ENCODE assay signal across 12 cellular contexts in the genomic region with DNA sequence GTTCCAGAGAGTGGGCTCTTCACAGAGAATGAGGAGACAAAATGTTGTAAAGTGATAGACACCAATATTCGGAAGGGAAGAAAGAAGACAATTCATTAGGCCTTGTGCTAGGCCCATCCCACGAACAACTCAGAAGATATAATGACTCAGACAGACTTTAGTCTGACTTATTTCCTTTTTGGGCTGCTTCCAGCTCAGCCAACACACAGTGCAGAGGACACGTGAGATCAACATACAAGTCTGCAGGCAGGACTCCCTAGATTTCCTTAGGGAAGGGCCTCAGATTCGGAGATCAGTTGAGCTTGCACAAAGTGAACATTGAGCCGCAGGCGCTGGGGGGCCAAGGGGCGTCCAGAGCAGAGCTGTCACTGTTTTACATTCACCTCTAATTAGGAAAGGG.
DNase-seq lines count a peak whose midpoint lies in the region; ATAC-seq and TF ChIP-seq lines count a peak whose summit lies in the region.
"Had no signal": no experiment of that assay in that cellular context is flagged by ENCODE, and none has a peak within 500 bp of the region (broad histone marks: within the 10 kb centered on the region; RNA-seq: fewer than 3 reads in every experiment).

No MANE protein-coding gene starts in this region.

- H3K36me3 ChIP-seq in left ventricle myocardium inferior, result no peaks in the 10 kb centered on the region

- peaks cover 3% of the 10 kb centered on the region for H3K27me3 ChIP-seq in left ventricle myocardium inferior (ENCODE audit: low read depth)

- H3K4me1 Mint-ChIP-seq in activated T-cell treated with anti-CD3 and anti-CD28 coated beads, Interleukin-2, amount 50 U/mL, for 24 hours (ENCODE audit: low read depth), result no peaks in the 10 kb centered on the region
- H3K4me1 Mint-ChIP-seq: CD4-positive, CD25-positive, alpha-beta regulatory T cell; T-helper 17 cell had no signal

- no peaks in the 10 kb centered on the region for H3K9me3 ChIP-seq in left ventricle myocardium inferior (replicated peaks)

- no peak overlapping the region for H3K4me3 Mint-ChIP-seq in activated T-cell treated with anti-CD3 and anti-CD28 coated beads, Interleukin-2, amount 50 U/mL, for 24 hours
- H3K4me3 Mint-ChIP-seq: activated T-helper 1 cell treated with anti-CD3 and anti-CD28 coated beads, Interleukin-12 subunit alpha, Interleukin-12 subunit beta, Interleukin-2, Interleukin-4 antibody, amounts not matched to agents 30 ng/mL and 10 ng/mL and 1 ng/mL, durations not matched to agents 14 hours and 24 hours and 36 hours; CD4-positive, CD25-positive, alpha-beta regulatory T cell; T-helper 17 cell had no signal

- no peak overlapping the region for H3K27ac ChIP-seq in left ventricle myocardium inferior (replicated peaks)

- DNase-seq in left cardiac atrium (peak; percentile 37), left ventricle myocardium inferior (no peak), amniotic epithelial cell (ENCODE audit: low read depth) (peak; percentile 91), iPS-NIHi11 (ENCODE audit: low spot score) (peak; percentile 19), T-helper 1 cell (no peak), activated gamma-delta T cell treated with Interleukin-2 at 50 U/mL for 16 hours (no peak)
- DNase-seq in activated T-cell treated with anti-CD3 and anti-CD28 coated beads, Interleukin-2, amount 50 U/mL, for 24 hours, result no peak
- DNase-seq: CD4-positive, CD25-positive, alpha-beta regulatory T cell; stimulated activated naive CD4-positive, alpha-beta T cell; T-helper 17 cell had no signal

- no peak overlapping the region for H3K4me3 ChIP-seq in left ventricle myocardium inferior

- ATAC-seq in left cardiac atrium (peak in 1 of 2 donors; percentile 91), HG03521 (IDR thresholded peaks at IDR 0.05; ENCODE audit: unreplicated experiment) (no peak)
- ATAC-seq: T-helper 17 cell had no signal

- H3K4me1 ChIP-seq in left ventricle myocardium inferior, result peaks cover 8% of the 10 kb centered on the region

- TF ChIP-seq CTCF in left ventricle myocardium inferior (IDR thresholded peaks at IDR 0.05; ENCODE audit: borderline replicate concordance), result no peak

- H3K36me3 Mint-ChIP-seq in activated T-cell treated with anti-CD3 and anti-CD28 coated beads, Interleukin-2, amount 50 U/mL, for 24 hours (ENCODE audit: low read depth), result no peaks in the 10 kb centered on the region
- H3K36me3 Mint-ChIP-seq: CD4-positive, CD25-positive, alpha-beta regulatory T cell had no signal

- no peaks in the 10 kb centered on the region for H3K9me3 Mint-ChIP-seq in activated T-cell treated with anti-CD3 and anti-CD28 coated beads, Interleukin-2, amount 50 U/mL, for 24 hours
- H3K9me3 Mint-ChIP-seq: activated T-helper 1 cell treated with anti-CD3 and anti-CD28 coated beads, Interleukin-12 subunit alpha, Interleukin-12 subunit beta, Interleukin-2, Interleukin-4 antibody, amounts not matched to agents 30 ng/mL and 10 ng/mL and 1 ng/mL, durations not matched to agents 14 hours and 24 hours and 36 hours had no signal

- intact Hi-C loops in left cardiac atrium (cut with DNase I), result no loop called here
- intact Hi-C loops in left ventricle myocardium inferior (cut with micrococcal nuclease), result no loop called here

- no peak overlapping the region for H3K27ac Mint-ChIP-seq in activated T-cell treated with anti-CD3 and anti-CD28 coated beads, Interleukin-2, amount 50 U/mL, for 24 hours
- H3K27ac Mint-ChIP-seq: activated T-helper 1 cell treated with anti-CD3 and anti-CD28 coated beads, Interleukin-12 subunit alpha, Interleukin-12 subunit beta, Interleukin-2, Interleukin-4 antibody, amounts not matched to agents 30 ng/mL and 10 ng/mL and 1 ng/mL, durations not matched to agents 14 hours and 24 hours and 36 hours; CD4-positive, CD25-positive, alpha-beta regulatory T cell; T-helper 17 cell had no signal

- no peaks in the 10 kb centered on the region for H3K27me3 Mint-ChIP-seq in activated T-cell treated with anti-CD3 and anti-CD28 coated beads, Interleukin-2, amount 50 U/mL, for 24 hours
- H3K27me3 Mint-ChIP-seq: CD4-positive, CD25-positive, alpha-beta regulatory T cell; T-helper 17 cell had no signal

Comparison
In these comparisons a context has a peak if more than half of its experiments do, and no peak if none do; other contexts are left out.
1. DNase-seq: peak in left cardiac atrium (single experiment), amniotic epithelial cell (single experiment) and iPS-NIHi11 (single experiment); none in left ventricle myocardium inferior (single experiment), T-helper 1 cell (0 of 5), activated T-cell treated with anti-CD3 and anti-CD28 coated beads, Interleukin-2, amount 50 U/mL, for 24 hours (single experiment) and activated gamma-delta T cell treated with Interleukin-2 at 50 U/mL for 16 hours (single experiment).